Comparison of ENCODE assay signal across 12 cellular contexts in genomic region chr13:114152831-114153371, GRCh38. TPM values are rescaled to one million over a fixed set of nuclear protein-coding genes. Genes with fewer than 3 reads are reported as not detected.
DNase-seq lines count a peak whose midpoint lies in the region; ATAC-seq and TF ChIP-seq lines count a peak whose summit lies in the region.
"Had no signal": no experiment of that assay in that cellular context is flagged by ENCODE, and none has a peak within 500 bp of the region (broad histone marks: within the 10 kb centered on the region; RNA-seq: fewer than 3 reads in every experiment).

No MANE protein-coding gene starts in this region.

- TF ChIP-seq CTCF in CD4-positive, alpha-beta T cell (IDR thresholded peaks at IDR 0.05), result no peak
- no peak for TF ChIP-seq CTCF in endodermal cell (conservative IDR thresholded peaks at IDR 0.05)

- no peak overlapping the region for H3K4me2 ChIP-seq in neuronal stem cell (ENCODE audit: insufficient read depth, low read length, poor library complexity, severe bottlenecking)

- H3K4ac ChIP-seq in neuronal stem cell (ENCODE audit: low read length), result no peak overlapping the region

- H3K27me3 Mint-ChIP-seq in CD4-positive, alpha-beta T cell, result no peaks in the 10 kb centered on the region
- H3K27me3 Mint-ChIP-seq in endodermal cell (ENCODE audit: insufficient read depth), result peaks cover 2% of the 10 kb centered on the region

- H3K9me3 Mint-ChIP-seq in CD4-positive, alpha-beta T cell, result no peaks in the 10 kb centered on the region
- no peaks in the 10 kb centered on the region for H3K9me3 Mint-ChIP-seq in endodermal cell

- peak overlapping the region; percentile 87 for H2AFZ ChIP-seq in neuronal stem cell (ENCODE audit: low read length)

- no peaks in the 10 kb centered on the region for H3K36me3 ChIP-seq in endodermal cell (ENCODE audit: control insufficient read depth, insufficient read depth, low read length)
- no peaks in the 10 kb centered on the region for H3K36me3 ChIP-seq in neuronal stem cell (replicated peaks in 1 of 2; ENCODE audit: control insufficient read depth in 2 of 2, insufficient read depth in 2 of 2, low read length in 2 of 2)

- H3K4me1 ChIP-seq in endodermal cell (ENCODE audit: control insufficient read depth, insufficient read depth, low read length) (no peaks in the 10 kb centered on the region), neuronal stem cell (ENCODE audit: control insufficient read depth in 2 of 2, insufficient read depth in 1 of 2, low read depth in 1 of 2, low read length in 2 of 2) (peaks cover 0 to 13% of the 10 kb centered on the region in 2 donors)

- H2BK5ac ChIP-seq in neuronal stem cell (ENCODE audit: low read length), result no peak overlapping the region

- H3K27ac Mint-ChIP-seq in CD4-positive, alpha-beta T cell, result peak overlapping the region; percentile 95
- no peak overlapping the region for H3K27ac Mint-ChIP-seq in endodermal cell

- peaks cover 16% of the 10 kb centered on the region for H3K36me3 Mint-ChIP-seq in CD4-positive, alpha-beta T cell (ENCODE audit: low read depth)
- no peaks in the 10 kb centered on the region for H3K36me3 Mint-ChIP-seq in endodermal cell (ENCODE audit: low read depth)

- H3K18ac ChIP-seq in neuronal stem cell (ENCODE audit: low read length), result no peak overlapping the region

- H3K4me3 ChIP-seq in endodermal cell (ENCODE audit: low read length) (no peak overlapping the region), neuronal stem cell (ENCODE audit: low read length in 2 of 2) (no peak overlapping the region)

- no peak overlapping the region for H3K14ac ChIP-seq in neuronal stem cell (ENCODE audit: low read length)

- CTCF ChIA-PET in CD4-positive, alpha-beta T cell (lab: Charles Lee), result interaction anchor here (1.3 kb wide), 1 partner anchor 10 kb away, joined by 3 read pairs; no protein-coding TSS in a partner anchor

- no peak overlapping the region for H3K27ac ChIP-seq in CD4-positive, alpha-beta T cell (ENCODE audit: low read depth, low read length)
- H3K27ac ChIP-seq in endodermal cell (ENCODE audit: low read depth, low read length), result peak overlapping the region; percentile 49
- no peak overlapping the region for H3K27ac ChIP-seq in neuronal stem cell (replicated peaks; ENCODE audit: low read length)

- WGBS in endodermal cell (ENCODE audit: insufficient coverage in 1 of 2, insufficient read length in 1 of 2), 2 experiments, result 77 to 83% methylated on average over 15 to 20 of the region's 20 CpGs
- WGBS in neuronal stem cell (ENCODE audit: extremely low coverage in 2 of 2, insufficient read length in 2 of 2, insufficient replicate concordance in 1 of 2), 2 donors, result no CpG with 5 or more reads among the region's 20 CpGs

- H2BK15ac ChIP-seq in neuronal stem cell (ENCODE audit: low read length), result no peak overlapping the region

- H3K4me1 Mint-ChIP-seq in CD4-positive, alpha-beta T cell (ENCODE audit: low read depth), result peaks cover 86% of the 10 kb centered on the region
- no peaks in the 10 kb centered on the region for H3K4me1 Mint-ChIP-seq in endodermal cell

- H2BK120ac ChIP-seq in neuronal stem cell (ENCODE audit: low read depth, low read length), result no peak overlapping the region

- no peaks in the 10 kb centered on the region for H3K9me3 ChIP-seq in CD4-positive, alpha-beta T cell (ENCODE audit: control insufficient read depth, low read length)
- H3K9me3 ChIP-seq in endodermal cell (ENCODE audit: control insufficient read depth, low read length), result no peaks in the 10 kb centered on the region
- no peaks in the 10 kb centered on the region for H3K9me3 ChIP-seq in neuronal stem cell (replicated peaks in 1 of 2; ENCODE audit: control insufficient read depth in 2 of 2, insufficient read depth in 1 of 2, low read depth in 1 of 2, low read length in 2 of 2)

- no peak for ATAC-seq in CD4-positive, alpha-beta T cell (ENCODE audit: poor library complexity)
- ATAC-seq in HG02884 (IDR thresholded peaks at IDR 0.05; ENCODE audit: unreplicated experiment) (no peak), HG02981 (IDR thresholded peaks at IDR 0.05; ENCODE audit: unreplicated experiment) (no peak)

- no peak overlapping the region for H3K4me3 Mint-ChIP-seq in CD4-positive, alpha-beta T cell
- no peak overlapping the region for H3K4me3 Mint-ChIP-seq in endodermal cell
- H3K4me3 Mint-ChIP-seq: memory B cell had no signal

- no peak for DNase-seq in CD4-positive, alpha-beta T cell
- DNase-seq in MV-4-11 (lab: John Stamatoyannopoulos, UW), result peak; percentile 88
- peak; percentile 40 for DNase-seq in endodermal cell
- no peak for DNase-seq in neuronal stem cell (ENCODE audit: low spot score)
- DNase-seq in stimulated activated CD4-positive, alpha-beta T cell treated with anti-CD3 and anti-CD28 coated beads, Interleukin-15, amount 100 ng/mL, for 24 hours, result no peak
- DNase-seq: DND-41 had no signal

- no peak overlapping the region for H4K8ac ChIP-seq in neuronal stem cell (ENCODE audit: low read depth, low read length)

- H3K79me1 ChIP-seq in neuronal stem cell (ENCODE audit: low read depth, low read length), result no peaks in the 10 kb centered on the region

- H3K9ac ChIP-seq in endodermal cell (ENCODE audit: extremely low read depth, low read length, poor library complexity, severe bottlenecking) (no peak overlapping the region), neuronal stem cell (ENCODE audit: low read depth, low read length, poor library complexity) (no peak overlapping the region)

- H3K27me3 ChIP-seq in CD4-positive, alpha-beta T cell (ENCODE audit: control insufficient read depth, insufficient read depth, low read length), result no peaks in the 10 kb centered on the region
- H3K27me3 ChIP-seq in endodermal cell (ENCODE audit: control insufficient read depth, insufficient read depth, low read length, poor library complexity, severe bottlenecking), result no peaks in the 10 kb centered on the region
- no peaks in the 10 kb centered on the region for H3K27me3 ChIP-seq in neuronal stem cell (ENCODE audit: control insufficient read depth in 3 of 3, insufficient read depth in 3 of 3, low read depth in 1 of 3, low read length in 3 of 3)

- intact Hi-C loops in CD4-positive, alpha-beta T cell (cut with DNase I, micrococcal nuclease), result no loop called here

- no peak overlapping the region for H4K91ac ChIP-seq in neuronal stem cell (ENCODE audit: low read depth, low read length, poor library complexity)

- POLR2A ChIA-PET in CD4-positive, alpha-beta T cell (lab: Charles Lee), result interaction anchor here (0.8 to 3.4 kb wide), 6 partner anchors 9 to 74 kb away, joined by 3 to 24 read pairs (median 14); no protein-coding TSS in a partner anchor

- H2BK12ac ChIP-seq in neuronal stem cell (ENCODE audit: low read length), result no peak overlapping the region

- H3K23ac ChIP-seq in neuronal stem cell (ENCODE audit: low read depth, low read length, poor library complexity), result no peak overlapping the region

- no peak overlapping the region for H2AK5ac ChIP-seq in neuronal stem cell (ENCODE audit: low read depth, low read length)

RNA-seq across cellular contexts. Expression of gene RASA3, which starts 20.5 kb away (rescaled TPM):
- total RNA-seq in CD4-positive, alpha-beta T cell, result 100 to 1,000 TPM; 181 to 184 TPM
- 10 to 100 TPM in 1 of 2 donors, 1 to 10 TPM in 1; 6.3 to 12.0 TPM for total RNA-seq in endodermal cell
- 27.0 TPM for polyA plus RNA-seq in endodermal cell (2013, experiment 1 of 2)
- polyA plus RNA-seq in endodermal cell (2013, experiment 2 of 2), result 25.2 TPM
- polyA plus RNA-seq in neuronal stem cell (2013, experiment 1 of 2), result 9.5 TPM
- polyA plus RNA-seq in neuronal stem cell (2013, experiment 2 of 2), result 8.9 TPM

RNA-seq across cellular contexts. Expression of gene CFAP97D2, which starts 26.2 kb away (rescaled TPM):
- under 1 TPM; 0.47 to 0.52 TPM for total RNA-seq in CD4-positive, alpha-beta T cell
- not detected for total RNA-seq in endodermal cell
- polyA plus RNA-seq in endodermal cell (2013, experiment 1 of 2), result not detected
- polyA plus RNA-seq in endodermal cell (2013, experiment 2 of 2), result not detected
- 0.22 TPM for polyA plus RNA-seq in neuronal stem cell (2013, experiment 1 of 2)
- polyA plus RNA-seq in neuronal stem cell (2013, experiment 2 of 2), result 0.11 TPM
- total RNA-seq: LHCN-M2; renal cortical epithelial cell; T-helper 2 cell treated with Interferon-gamma antibody and Interleukin-4, amounts not matched to agents 100 ng/mL and 5 ng/mL, for 36 hours had no signal

Comparison
In these comparisons a context has a peak if more than half of its experiments do, and no peak if none do; other contexts are left out.
1. DNase-seq: peak in MV-4-11 (single experiment) and endodermal cell (single experiment); none in CD4-positive, alpha-beta T cell (0 of 10), neuronal stem cell (single experiment) and stimulated activated CD4-positive, alpha-beta T cell treated with anti-CD3 and anti-CD28 coated beads, Interleukin-15, amount 100 ng/mL, for 24 hours (single experiment).
2. RNA of gene RASA3, which starts 20.5 kb away (total RNA-seq): 181 to 184 TPM in CD4-positive, alpha-beta T cell; 6.3 to 12.0 TPM in endodermal cell; every median in the first group is over 10 times any median in the second.